8 cellular contexts compared by ENCODE assay signal in genomic region chr7:24907311-24907886, GRCh38.
DNase-seq lines count a peak whose midpoint lies in the region; ATAC-seq and TF ChIP-seq lines count a peak whose summit lies in the region.

No MANE protein-coding gene starts in this region.

- H3K4me1 Mint-ChIP-seq in GM23338, result peaks cover 7% of the 10 kb centered on the region

- H3K9me3 Mint-ChIP-seq in GM23338, result no peaks in the 10 kb centered on the region

- peaks cover 5% of the 10 kb centered on the region; the same call in 1 of the 2 replicates for H4K20me1 ChIP-seq in GM23338 (replicated peaks; ENCODE audit: insufficient read depth)

- H3K27ac ChIP-seq in RWPE2 (ENCODE audit: poor library complexity, severe bottlenecking), result peak overlapping the region; percentile 94
- no peak overlapping the region for H3K27ac ChIP-seq in GM23338 (ENCODE audit: low read depth)

- ATAC-seq in GM18868 (IDR thresholded peaks at IDR 0.05; ENCODE audit: unreplicated experiment) (peak; percentile 67), HG02759 (IDR thresholded peaks at IDR 0.05; ENCODE audit: unreplicated experiment) (peak; percentile 66), RWPE2 (ENCODE audit: low read depth) (peak; percentile 95), GM23338 (no peak)

- no peaks in the 10 kb centered on the region for H3K27me3 Mint-ChIP-seq in GM23338 (ENCODE audit: insufficient read depth, low read depth, poor library complexity)

- H3K4me3 Mint-ChIP-seq in GM23338, result no peak overlapping the region

- H3K9me3 ChIP-seq in RWPE2 (ENCODE audit: severe bottlenecking), result no peaks in the 10 kb centered on the region

- H3K4me1 ChIP-seq in RWPE2 (ENCODE audit: insufficient read depth, poor library complexity, severe bottlenecking), result peaks cover 51% of the 10 kb centered on the region
- H3K4me1 ChIP-seq in GM23338 (ENCODE audit: insufficient read depth), result peaks cover 10% of the 10 kb centered on the region

- no peak for TF ChIP-seq CTCF in RWPE2 (IDR thresholded peaks at IDR 0.05; ENCODE audit: poor library complexity, severe bottlenecking)
- TF ChIP-seq CTCF in foreskin fibroblast (IDR thresholded peaks at IDR 0.05; ENCODE audit: low read depth, low read length), result no peak
- no peak for TF ChIP-seq CTCF in GM23338 (conservative IDR thresholded peaks at IDR 0.05; ENCODE audit: low read depth in 2 of 2)

- H3K9me2 ChIP-seq in GM23338 (ENCODE audit: insufficient read depth), result no peaks in the 10 kb centered on the region

- H3K36me3 Mint-ChIP-seq in GM23338 (ENCODE audit: low read depth), result 0 out of 3 replicates have a peak, but pooled peaks cover 4% of the 10 kb centered on the region

- H3K4me3 ChIP-seq in RWPE2 (ENCODE audit: severe bottlenecking), result no peak overlapping the region
- H3K4me3 ChIP-seq in foreskin fibroblast (ENCODE audit: low read depth in 1 of 2, low read length in 2 of 2), result no peak overlapping the region
- no peak overlapping the region for H3K4me3 ChIP-seq in GM23338

- no peak overlapping the region for H3K4me2 ChIP-seq in GM23338

- H3K79me2 ChIP-seq in GM23338 (replicated peaks; ENCODE audit: insufficient read depth), result peaks cover 11% of the 10 kb centered on the region

- H3K27me3 ChIP-seq in RWPE2 (ENCODE audit: insufficient read depth, poor library complexity, severe bottlenecking) (no peaks in the 10 kb centered on the region), GM23338 (ENCODE audit: insufficient read depth) (no peaks in the 10 kb centered on the region)

- H3F3A ChIP-seq in GM23338 (replicated peaks; ENCODE audit: low read depth), result no peaks in the 10 kb centered on the region

- no peak overlapping the region for H2AFZ ChIP-seq in GM23338

- DNase-seq in RWPE2 (ENCODE audit: low spot score) (no peak), foreskin fibroblast (peak; percentile 24 to 46), KG1 (lab: John Stamatoyannopoulos, UW) (no peak), GM23338 (ENCODE audit: low spot score) (no peak), amygdala (lab: John Stamatoyannopoulos, UW) (no peak), NCI-H69 (lab: John Stamatoyannopoulos, UW) (no peak)

- H3K27ac Mint-ChIP-seq in GM23338, result no peak overlapping the region

- no peaks in the 10 kb centered on the region for H3K36me3 ChIP-seq in RWPE2 (ENCODE audit: low read depth)
- no peaks in the 10 kb centered on the region for H3K36me3 ChIP-seq in GM23338 (ENCODE audit: insufficient read depth)

TF ChIP-seq in GM23338, 12 proteins besides CTCF, POLR2A, EP300 and RAD21:
- TF ChIP-seq ZNF331 (CRISPR knock-in tag; IDR thresholded peaks at IDR 0.05; ENCODE audit: low read depth) (no peak), REST (IDR thresholded peaks at IDR 0.05; ENCODE audit: unreplicated experiment) (no peak), POLR2AphosphoS5 (IDR thresholded peaks at IDR 0.05; ENCODE audit: low read depth) (no peak), JUNB (IDR thresholded peaks at IDR 0.05; ENCODE audit: unreplicated experiment) (no peak), CREB1 (CRISPR knock-in tag; IDR thresholded peaks at IDR 0.05; ENCODE audit: low read depth) (no peak), STAT1 (IDR thresholded peaks at IDR 0.05; ENCODE audit: unreplicated experiment) (no peak), ZNF462 (CRISPR knock-in tag; IDR thresholded peaks at IDR 0.05) (no peak), EZH2 (IDR thresholded peaks at IDR 0.05; ENCODE audit: low read depth, unreplicated experiment) (no peak), NANOG (IDR thresholded peaks at IDR 0.05; ENCODE audit: borderline replicate concordance) (no peak), ZNF114 (CRISPR knock-in tag; IDR thresholded peaks at IDR 0.05) (no peak)

Comparison
In these comparisons a context has a peak if more than half of its experiments do, and no peak if none do; other contexts are left out.
1. DNase-seq: peak in foreskin fibroblast (2 of 2); none in RWPE2 (single experiment), KG1 (single experiment), GM23338 (single experiment), amygdala (0 of 56) and NCI-H69 (single experiment).